Comparison of ENCODE assay signal across 9 cellular contexts in the genomic region with DNA sequence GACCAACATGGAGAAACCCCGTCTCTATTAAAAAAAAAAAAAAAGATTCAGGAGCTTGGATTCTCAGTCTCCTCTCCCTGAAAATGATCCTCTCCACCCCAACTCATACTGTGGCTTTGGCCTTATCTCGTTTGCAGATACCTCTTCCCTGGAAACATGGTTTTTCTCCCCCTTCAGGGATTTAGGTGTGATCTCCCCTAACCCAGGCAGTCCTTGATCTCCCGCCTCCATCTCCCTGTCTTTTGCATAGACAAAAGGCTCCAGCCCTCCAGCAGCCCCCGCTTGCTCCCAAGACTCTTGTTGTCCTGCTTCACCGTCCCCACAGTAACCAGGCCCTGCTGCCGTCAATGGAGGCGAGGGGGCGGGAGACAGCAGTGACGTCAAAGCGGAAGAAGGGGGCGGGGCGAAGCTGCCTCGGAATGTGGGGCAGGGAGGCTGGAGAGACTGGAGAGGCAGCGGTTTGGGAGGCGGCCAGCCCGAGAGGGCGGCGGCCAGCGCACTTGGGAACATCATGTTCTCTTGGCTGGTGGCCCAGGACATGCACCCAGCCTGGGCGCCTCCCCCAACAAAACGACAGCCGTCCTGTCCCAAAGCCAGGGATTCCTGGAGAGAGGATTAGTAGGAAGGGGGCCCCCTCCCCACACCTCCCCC. TPM values are rescaled to one million over a fixed set of nuclear protein-coding genes. Genes with fewer than 3 reads are reported as not detected.
DNase-seq lines count a peak whose midpoint lies in the region; ATAC-seq, FAIRE-seq and TF ChIP-seq lines count a peak whose summit lies in the region.
"Had no signal": no experiment of that assay in that cellular context is flagged by ENCODE, and none has a peak within 500 bp of the region (broad histone marks: within the 10 kb centered on the region; RNA-seq: fewer than 3 reads in every experiment).

No MANE protein-coding gene starts in this region.

- H3K9me3 ChIP-seq in pancreas (no peaks in the 10 kb centered on the region), thymus (ENCODE audit: control insufficient read depth) (no peaks in the 10 kb centered on the region)

- no peaks in the 10 kb centered on the region for H3K4me1 Mint-ChIP-seq in Calu3 (ENCODE audit: low read depth, unreplicated experiment)

- H3K36me3 ChIP-seq in pancreas (peaks cover 0 to 22% (median 10%) of the 10 kb centered on the region in 3 donors), thymus (ENCODE audit: control insufficient read depth, insufficient read depth) (peaks cover 14% of the 10 kb centered on the region)

- TF ChIP-seq CTCF in Calu3 (IDR thresholded peaks at IDR 0.05; ENCODE audit: unreplicated experiment) (no peak), pancreas (IDR thresholded peaks at IDR 0.05) (no peak), D721Med (IDR thresholded peaks at IDR 0.05; ENCODE audit: insufficient read depth, missing control alignments) (no peak)

- no peaks in the 10 kb centered on the region for H3K27me3 Mint-ChIP-seq in Calu3 (ENCODE audit: unreplicated experiment)
- H3K27me3 Mint-ChIP-seq: activated naive CD4-positive, alpha-beta T cell treated with anti-CD3 and anti-CD28 coated beads, Interleukin-2, amount 50 U/mL, for 24 hours had no signal

- DNase-seq in Calu3 (peak; percentile 95), Kasumi-1 (lab: John Stamatoyannopoulos, UW) (peak; percentile 56 to 64), T follicular helper cell (ENCODE audit: low read depth) (peak; percentile 92), amniotic stem cell (lab: John Stamatoyannopoulos, UW) (peak; percentile 94), cardiac septum (ENCODE audit: low spot score) (peak; percentile 99), pancreas (peak; percentile 98 to 100 (median 100)), D721Med (ENCODE audit: insufficient read length, low spot score) (no peak)

- H3K4me1 ChIP-seq in pancreas (peaks cover 11 to 36% (median 13%) of the 10 kb centered on the region in 3 donors), thymus (ENCODE audit: control insufficient read depth, insufficient read depth, low read length) (peaks cover 45% of the 10 kb centered on the region)

- intact Hi-C loops in Calu3 (cut with micrococcal nuclease; ENCODE audit: unreplicated experiment): no loop called here
- intact Hi-C loops in cardiac septum (cut with DNase I): loop anchor here (2.0 kb wide), 1 partner anchor 311 kb away; no protein-coding TSS in a partner anchor
- intact Hi-C loops in pancreas (cut with DNase I): no loop called here

- BruUV-seq in Calu3 (replicated peaks; lab: Mats Ljungman, UMichigan): no TSS peak

- H3K4me3 ChIP-seq in pancreas (peak overlapping the region in 3 of 4 donors; percentile 62 to 81 (median 65)), thymus (ENCODE audit: low read length) (peak overlapping the region; percentile 53)

- H3K27me3 ChIP-seq in pancreas (no peaks in the 10 kb centered on the region), thymus (ENCODE audit: control insufficient read depth, insufficient read depth) (no peaks in the 10 kb centered on the region)

- 1 to 2% methylated on average over 22 of the region's 22 CpGs for WGBS in pancreas, 2 donors
- 11% methylated on average over 22 of the region's 22 CpGs for WGBS in thymus

- CTCF ChIA-PET in Calu3 (lab: Charles Lee): interaction anchor here (0.8 to 1.1 kb wide), 2 partner anchors 27 to 67 kb away, joined by 3 to 7 read pairs; no protein-coding TSS in a partner anchor

- peaks cover 9% of the 10 kb centered on the region for H3K36me3 Mint-ChIP-seq in Calu3 (ENCODE audit: insufficient read depth, unreplicated experiment)

- H3K27ac Mint-ChIP-seq in Calu3 (ENCODE audit: unreplicated experiment): no peak overlapping the region
- H3K27ac Mint-ChIP-seq: activated naive CD4-positive, alpha-beta T cell treated with anti-CD3 and anti-CD28 coated beads, Interleukin-2, amount 50 U/mL, for 24 hours had no signal

- H3K27ac ChIP-seq in pancreas (peak overlapping the region; percentile 96 to 100 (median 99)), thymus (ENCODE audit: low read depth) (peak overlapping the region; percentile 91)

- no peak overlapping the region for H3K4me3 Mint-ChIP-seq in Calu3 (ENCODE audit: low read depth, unreplicated experiment)

- peak; percentile 49 to 57 (median 56) for ATAC-seq in pancreas

- FAIRE-seq in pancreas (lab: Jason Lieb, UNC) (peak; percentile 93), D721Med (lab: Jason Lieb, UNC) (no peak)

- no peaks in the 10 kb centered on the region for H3K9me3 Mint-ChIP-seq in Calu3 (ENCODE audit: low read depth, unreplicated experiment)
- H3K9me3 Mint-ChIP-seq: activated naive CD4-positive, alpha-beta T cell treated with anti-CD3 and anti-CD28 coated beads, Interleukin-2, amount 50 U/mL, for 24 hours had no signal

RNA-seq across cellular contexts. Expression of a gene that starts 1.9 kb away (rescaled TPM):
- total RNA-seq in Calu3 (2022) (16.1 and 17.0 TPM in 2 replicates), cardiac septum (47.8 TPM), pancreas (100 to 1,000 TPM in 2 of 6 donors, 10 to 100 TPM in 4; 17.5 to 105 (median 67.6) TPM)
- polyA plus RNA-seq in pancreas (100 to 1,000 TPM; 107 to 158 TPM), thymus (71.9 TPM)

RNA-seq across cellular contexts. Expression of a gene that starts 8.7 kb away (rescaled TPM):
- total RNA-seq in Calu3 (2022): 18.1 and 22.1 TPM in 2 replicates
- 63.9 TPM for total RNA-seq in cardiac septum
- 10 to 100 TPM; 19.5 to 35.7 (median 29.6) TPM for total RNA-seq in pancreas
- 10 to 100 TPM; 29.8 to 82.0 TPM for polyA plus RNA-seq in pancreas
- polyA plus RNA-seq in thymus: 73.9 TPM

RNA-seq across cellular contexts. Expression of a gene that starts 22.1 kb away (rescaled TPM):
- total RNA-seq in Calu3 (2022) (12.2 and 13.5 TPM in 2 replicates), cardiac septum (8.7 TPM), pancreas (10 to 100 TPM in 1 of 6 donors, 1 to 10 TPM in 5; 5.2 to 10.2 (median 6.3) TPM)
- polyA plus RNA-seq in pancreas (10 to 100 TPM in 1 of 2 donors, 1 to 10 TPM in 1; 5.7 to 11.1 TPM), thymus (21.3 TPM)

RNA-seq across cellular contexts. Expression of a gene that starts 30.2 kb away (rescaled TPM):
- total RNA-seq in Calu3 (2022) (0.28 and 0.69 TPM in 2 replicates), cardiac septum (0.65 TPM), pancreas (not detected)
- polyA plus RNA-seq in pancreas (under 1 TPM; 0.08 to 0.16 TPM), thymus (0.75 TPM)

RNA-seq across cellular contexts. Expression of a gene that starts 35.8 kb away (rescaled TPM):
- 0.20 TPM in 1 of 2 replicates, not detected in the other for total RNA-seq in Calu3 (2022)
- total RNA-seq in cardiac septum: not detected
- not detected for total RNA-seq in pancreas
- polyA plus RNA-seq in pancreas: under 1 TPM in 1 of 2 donors, not detected in 1; 0.35 TPM
- polyA plus RNA-seq in thymus: 1.2 TPM
